Comparison of ENCODE assay signal across 15 cellular contexts in the genomic region with DNA sequence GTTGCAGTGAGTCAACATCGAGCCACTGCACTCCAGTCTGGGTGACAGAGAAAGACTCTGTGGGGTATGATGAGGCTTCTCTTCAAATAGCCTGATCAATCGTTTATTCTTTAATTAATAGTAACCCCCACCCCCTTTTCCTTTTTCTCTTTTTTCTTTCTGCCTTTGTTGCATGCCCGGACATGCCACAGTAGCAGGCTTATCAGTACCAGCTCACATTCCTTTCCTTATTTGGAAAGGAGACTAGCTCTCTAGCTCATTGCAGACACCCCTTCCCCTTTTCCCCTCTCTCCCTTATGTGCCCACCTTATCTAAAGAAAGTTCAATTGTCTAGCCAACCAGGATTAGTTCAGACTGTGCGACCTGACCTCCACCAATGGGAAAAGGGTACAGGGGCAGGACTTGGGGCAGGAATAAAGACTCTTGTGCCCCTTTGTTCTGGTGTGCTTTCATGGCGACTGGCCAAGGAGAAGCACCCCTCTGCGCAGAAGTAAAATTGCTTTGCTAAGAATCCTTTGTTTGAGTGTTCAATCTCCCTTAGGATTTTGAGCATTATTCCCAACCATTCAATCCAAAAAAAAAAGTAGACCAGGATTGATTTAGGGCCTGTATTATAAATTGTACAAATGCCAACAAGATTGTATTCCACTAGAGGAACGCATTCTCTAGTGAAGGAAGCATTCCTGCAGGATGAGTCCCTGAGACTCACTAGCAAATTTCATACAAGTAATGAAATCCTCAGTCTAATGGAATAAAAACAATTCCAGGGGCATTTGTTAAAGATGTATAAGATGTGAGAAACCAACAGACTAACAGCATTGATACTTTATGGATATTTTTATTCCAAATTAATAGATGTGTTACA.
DNase-seq lines count a peak whose midpoint lies in the region; TF ChIP-seq lines count a peak whose summit lies in the region.
"Had no signal": no experiment of that assay in that cellular context is flagged by ENCODE, and none has a peak within 500 bp of the region (broad histone marks: within the 10 kb centered on the region; RNA-seq: fewer than 3 reads in every experiment).

No MANE protein-coding gene starts in this region.

- POLR2A ChIA-PET in RWPE1 (lab: Yijun Ruan, JAX; ENCODE audit: low non-redundant PET), result no interaction called here

- H3K4me3 Mint-ChIP-seq in chondrocyte (ENCODE audit: unreplicated experiment), result no peak overlapping the region
- H3K4me3 Mint-ChIP-seq: activated naive CD8-positive, alpha-beta T cell treated with anti-CD3 and anti-CD28 coated beads for 36 hours; CD14-positive monocyte; T-helper 17 cell had no signal

- peaks cover 28% of the 10 kb centered on the region for H3K9me3 Mint-ChIP-seq in chondrocyte (ENCODE audit: low read depth)

- CTCF ChIA-PET in RWPE1 (lab: Yijun Ruan, JAX), result no interaction called here

- WGBS in HUES64, result 55% methylated on average over 7 of the region's 7 CpGs

- peak overlapping the region; percentile 83 for H3K27ac Mint-ChIP-seq in chondrocyte (ENCODE audit: unreplicated experiment)
- H3K27ac Mint-ChIP-seq: activated naive CD8-positive, alpha-beta T cell treated with anti-CD3 and anti-CD28 coated beads for 36 hours; CD14-positive monocyte; T-helper 17 cell had no signal

- H3K4me1 Mint-ChIP-seq in chondrocyte (ENCODE audit: low read depth), result peaks cover 3% of the 10 kb centered on the region
- H3K4me1 Mint-ChIP-seq: activated naive CD8-positive, alpha-beta T cell treated with anti-CD3 and anti-CD28 coated beads for 36 hours; CD14-positive monocyte; T-helper 17 cell had no signal

- H3K9me3 ChIP-seq in HUES64 (ENCODE audit: insufficient read depth, low read depth, low read length), result peaks cover 26% of the 10 kb centered on the region
- peaks cover 4% of the 10 kb centered on the region for H3K9me3 ChIP-seq in iPS-18a (ENCODE audit: control insufficient read depth, low read depth, low read length)
- peaks cover 0 to 2% of the 10 kb centered on the region in 2 donors for H3K9me3 ChIP-seq in stomach smooth muscle (ENCODE audit: control insufficient read depth in 2 of 2, low read length in 2 of 2)
- H3K9me3 ChIP-seq: transverse colon had no signal

- peaks cover 38% of the 10 kb centered on the region for H3K4me1 ChIP-seq in HUES64 (ENCODE audit: insufficient read depth, low read length)
- peaks cover 22% of the 10 kb centered on the region for H3K4me1 ChIP-seq in iPS-18a (ENCODE audit: control insufficient read depth, low read depth, low read length)
- H3K4me1 ChIP-seq in stomach smooth muscle (ENCODE audit: control insufficient read depth, insufficient read depth, low read length), result peaks cover 3% of the 10 kb centered on the region
- H3K4me1 ChIP-seq: transverse colon had no signal

- DNase-seq in chondrocyte (ENCODE audit: low spot score), result no peak
- DNase-seq in RWPE1 (ENCODE audit: low spot score), result no peak
- no peak for DNase-seq in middle frontal gyrus (ENCODE audit: extremely low spot score, low spot score)
- DNase-seq in activated T-cell treated with anti-CD3 and anti-CD28 coated beads, Interleukin-2, amount 50 U/mL, for 1 hour, result no peak
- DNase-seq: activated CD4-positive, alpha-beta T cell treated with anti-CD3 and anti-CD28 coated beads for 4 hours; activated naive CD8-positive, alpha-beta T cell treated with anti-CD3 and anti-CD28 coated beads for 36 hours; activated T-cell treated with anti-CD3 and anti-CD28 coated beads for 4 hours; NCI-H2081 treated with DMSO at 0.1 percent for 48 hours; NCI-H774; T-helper 17 cell; transverse colon had no signal

- H3K27me3 ChIP-seq in HUES64 (ENCODE audit: insufficient read depth, low read length) (no peaks in the 10 kb centered on the region), iPS-18a (ENCODE audit: control insufficient read depth, insufficient read depth, low read length) (no peaks in the 10 kb centered on the region), stomach smooth muscle (ENCODE audit: control insufficient read depth in 1 of 2, insufficient read depth in 2 of 2, low read length in 2 of 2) (peaks cover 0 to 3% of the 10 kb centered on the region in 2 donors)
- H3K27me3 ChIP-seq: transverse colon had no signal

- H3K9ac ChIP-seq in HUES64 (ENCODE audit: low read depth, low read length) (peak overlapping the region; percentile 88), iPS-18a (ENCODE audit: low read length) (peak overlapping the region; percentile 73), stomach smooth muscle (ENCODE audit: low read length in 2 of 2) (no peak overlapping the region)

- peak overlapping the region; percentile 98 for H3K27ac ChIP-seq in HUES64 (ENCODE audit: low read depth, low read length)
- peak overlapping the region; percentile 80 for H3K27ac ChIP-seq in iPS-18a (ENCODE audit: low read length)
- peak overlapping the region; percentile 37 for H3K27ac ChIP-seq in stomach smooth muscle (ENCODE audit: low read length)
- no peak overlapping the region for H3K27ac ChIP-seq in RWPE1

- H3K36me3 Mint-ChIP-seq in chondrocyte (ENCODE audit: low read depth), result no peaks in the 10 kb centered on the region
- H3K36me3 Mint-ChIP-seq: CD14-positive monocyte had no signal

- H3K36me3 ChIP-seq in HUES64 (ENCODE audit: insufficient read depth, low read length) (no peaks in the 10 kb centered on the region), iPS-18a (ENCODE audit: control insufficient read depth, low read depth, low read length) (no peaks in the 10 kb centered on the region), stomach smooth muscle (ENCODE audit: control insufficient read depth in 2 of 2, insufficient read depth in 2 of 2, low read length in 2 of 2) (no peaks in the 10 kb centered on the region)
- H3K36me3 ChIP-seq: transverse colon had no signal

- H3K4me3 ChIP-seq in HUES64 (ENCODE audit: low read length) (peak overlapping the region; percentile 18; the same call in 1 of the 2 replicates), iPS-18a (ENCODE audit: low read length) (no peak overlapping the region), stomach smooth muscle (ENCODE audit: low read length in 2 of 2) (no peak overlapping the region)
- H3K4me3 ChIP-seq: transverse colon had no signal

- no peaks in the 10 kb centered on the region for H3K27me3 Mint-ChIP-seq in chondrocyte (ENCODE audit: low read depth)

- no peak for TF ChIP-seq CTCF in chondrocyte (IDR thresholded peaks at IDR 0.05)
- TF ChIP-seq CTCF in RWPE1 (conservative IDR thresholded peaks at IDR 0.05; ENCODE audit: low read depth), result no peak

Comparison
In these comparisons a context has a peak if more than half of its experiments do, and no peak if none do; other contexts are left out.
1. H3K9ac ChIP-seq: peak in HUES64 (single experiment) and iPS-18a (single experiment); none in stomach smooth muscle (0 of 2).